In genomic region chr2:20173064-20173463, GRCh38 we compare ENCODE assay signal across 1 cellular context.
TF ChIP-seq lines count a peak whose summit lies in the region.

No MANE protein-coding gene starts in this region.

TF ChIP-seq in H1, 55 proteins besides CTCF, POLR2A, EP300 and RAD21 (continued from another document):
- TF ChIP-seq SIN3A (conservative IDR thresholded peaks at IDR 0.05 in 1 of 2, IDR thresholded peaks at IDR 0.05 in 1 of 2; ENCODE audit: low read depth in 1 of 2, low read length in 2 of 2) (no peak), KDM5A (IDR thresholded peaks at IDR 0.05; ENCODE audit: low read length) (no peak), CBX5 (IDR thresholded peaks at IDR 0.05; ENCODE audit: low read depth, low read length) (no peak), BCL11A (IDR thresholded peaks at IDR 0.05; ENCODE audit: low read depth in 2 of 2, low read length in 2 of 2) (no peak), RFX5 (IDR thresholded peaks at IDR 0.05; ENCODE audit: borderline replicate concordance, low read depth, low read length) (no peak)
